8 cellular contexts compared by ENCODE assay signal in the genomic region with DNA sequence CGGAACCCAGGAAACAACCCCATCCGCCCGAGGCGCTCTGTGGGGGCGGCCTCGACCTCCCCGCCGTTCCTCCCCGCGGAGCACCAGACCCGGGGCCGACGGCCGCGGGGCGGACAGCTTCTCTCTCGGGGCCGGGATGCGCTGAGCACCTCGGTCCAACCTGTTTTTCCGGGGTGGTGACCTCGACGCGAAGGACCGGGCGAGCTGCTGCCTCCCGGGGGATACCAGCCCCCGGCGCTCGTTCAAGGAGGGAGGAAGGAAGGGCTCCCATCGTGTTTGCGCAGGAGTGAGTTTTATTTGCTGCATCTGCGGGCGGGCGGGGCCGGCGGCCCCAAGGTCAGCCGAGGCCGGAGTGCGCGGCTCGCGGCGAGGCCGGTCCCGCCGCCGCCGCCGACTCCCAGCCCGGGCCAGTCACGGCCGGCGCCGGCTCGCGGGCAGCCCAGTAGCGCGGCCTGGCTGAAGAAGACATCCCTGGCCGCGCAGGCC. TPM values are rescaled to one million over a fixed set of nuclear protein-coding genes. Genes with fewer than 3 reads are reported as not detected.
DNase-seq lines count a peak whose midpoint lies in the region; ATAC-seq, FAIRE-seq and TF ChIP-seq lines count a peak whose summit lies in the region.

No MANE protein-coding gene starts in this region.

- no peak for TF ChIP-seq EP300 in GM12878 (IDR thresholded peaks at IDR 0.05; ENCODE audit: borderline replicate concordance in 1 of 2, control insufficient read depth in 1 of 2, low read depth in 2 of 2, low read length in 2 of 2)

- H3K36me3 ChIP-seq in GM12878 (ENCODE audit: control insufficient read depth in 2 of 2, insufficient read depth in 2 of 2, low read length in 1 of 2): peaks cover 3 to 17% of the 10 kb centered on the region in 2 experiments

- RAD21 ChIA-PET in GM12878 (lab: Charles Lee; ENCODE audit: unreplicated experiment): interaction anchor here (0.9 to 4.6 kb wide), 9 partner anchors 10 to 1125 kb away, joined by 3 to 29 read pairs (median 5); no protein-coding TSS in a partner anchor

- H3K27me3 ChIP-seq in GM12878 (replicated peaks in 1 of 2; ENCODE audit: control insufficient read depth in 2 of 2, insufficient read depth in 2 of 2, low read length in 1 of 2): no peaks in the 10 kb centered on the region

- no peaks in the 10 kb centered on the region for H3K9me3 ChIP-seq in GM12878 (replicated peaks; ENCODE audit: control insufficient read depth, insufficient read depth, low read length)

- H3K4me3 ChIP-seq in GM12878: peak overlapping the region; percentile 88

- no peak for FAIRE-seq in GM12878 (lab: Jason Lieb, UNC)

- no peaks in the 10 kb centered on the region for H4K20me1 ChIP-seq in GM12878 (ENCODE audit: control insufficient read depth, insufficient read depth)

- no peak for TF ChIP-seq CTCF in 22Rv1 (IDR thresholded peaks at IDR 0.05)
- no peak for TF ChIP-seq CTCF in GM12878 (IDR thresholded peaks at IDR 0.05 in 2 of 3, conservative IDR thresholded peaks at IDR 0.05 in 1 of 3; ENCODE audit: control insufficient read depth in 2 of 3, extremely low read depth in 1 of 3, insufficient read depth in 1 of 3, low read depth in 3 of 3, low read length in 3 of 3)

- intact Hi-C loops in GM12878 (cut with micrococcal nuclease; ENCODE audit: unreplicated experiment): loop anchor here (1.0 to 5.0 kb wide), 3 partner anchors 10 to 169 kb away; a partner anchor contains a TSS

- WGBS in GM12878 (ENCODE audit: insufficient coverage, insufficient replicate concordance, low lambda C conversion rate, missing lambda C conversion rate): under 1% methylated on average over 56 of the region's 61 CpGs

- peaks cover 64% of the 10 kb centered on the region for H3K79me2 ChIP-seq in GM12878 (ENCODE audit: control insufficient read depth, insufficient read depth, low read length)

- H3K27ac ChIP-seq in 22Rv1 (peak overlapping the region; percentile 91), GM12878 (ENCODE audit: control insufficient read depth, insufficient read depth) (peak overlapping the region; percentile 98)

- POLR2A ChIA-PET in GM12878 (lab: Charles Lee): interaction anchor here (0.8 to 2.1 kb wide), 8 partner anchors 10 to 169 kb away, joined by 3 to 7 read pairs (median 4); no protein-coding TSS in a partner anchor

- H3K4me1 ChIP-seq in GM12878 (ENCODE audit: control insufficient read depth, insufficient read depth, low read length): peaks cover 23% of the 10 kb centered on the region

- BruUV-seq in GM12878 (replicated peaks; lab: Mats Ljungman, UMichigan): no TSS peak

- DNase-seq in T follicular helper cell (ENCODE audit: low read depth) (peak; percentile 9), GM12878 (ENCODE audit: low read depth, low spot score) (no peak), iPS-NIHi11 (ENCODE audit: low spot score) (peak; percentile 60), OCI-M1 (lab: John Stamatoyannopoulos, UW) (no peak)
- DNase-seq in stimulated activated CD4-positive, alpha-beta T cell treated with anti-CD3 and anti-CD28 coated beads, Interleukin-1b, Interleukin-23, amount 100 ng/mL, for 48 hours: peak; percentile 47

- peak overlapping the region; percentile 95 for H3K9ac ChIP-seq in GM12878 (ENCODE audit: control insufficient read depth, insufficient read depth, low read length)

- peak overlapping the region; percentile 94; the same call in 1 of the 2 replicates for H3K4me2 ChIP-seq in GM12878 (ENCODE audit: control insufficient read depth, insufficient read depth)

- TF ChIP-seq RAD21 in GM12878 (IDR thresholded peaks at IDR 0.05; ENCODE audit: insufficient read depth, low read depth, low read length): no peak

- ATAC-seq in GM18867 (IDR thresholded peaks at IDR 0.05; ENCODE audit: unreplicated experiment): peak; percentile 47
- ATAC-seq in HG03095 (IDR thresholded peaks at IDR 0.05; ENCODE audit: unreplicated experiment): peak; percentile 64
- ATAC-seq in GM12878: peak; percentile 33

- TF ChIP-seq POLR2A in GM12878 (IDR thresholded peaks at IDR 0.05; ENCODE audit: low read depth, low read length): no peak; the same call in 1 of the 2 replicates

- peak overlapping the region; percentile 77 for H2AFZ ChIP-seq in GM12878 (ENCODE audit: control insufficient read depth, low read depth, low read length)

- CTCF ChIA-PET in GM12878 (lab: Yijun Ruan, JAX): interaction anchor here (0.7 to 2.1 kb wide), 8 partner anchors 10 to 1082 kb away, joined by 3 to 11 read pairs (median 4); no protein-coding TSS in a partner anchor

- SMC1A ChIA-PET in GM12878 (lab: Charles Lee; ENCODE audit: uncharacterized antibody, unreplicated experiment): interaction anchor here (1.0 to 4.2 kb wide), 7 partner anchors 12 to 184 kb away, joined by 3 to 31 read pairs (median 5); no protein-coding TSS in a partner anchor

- in situ Hi-C loops in GM12878 (cut with MboI): no loop called here

TF ChIP-seq in GM12878, 131 proteins besides CTCF, POLR2A, EP300 and RAD21:
- TF ChIP-seq, protein P1, sequence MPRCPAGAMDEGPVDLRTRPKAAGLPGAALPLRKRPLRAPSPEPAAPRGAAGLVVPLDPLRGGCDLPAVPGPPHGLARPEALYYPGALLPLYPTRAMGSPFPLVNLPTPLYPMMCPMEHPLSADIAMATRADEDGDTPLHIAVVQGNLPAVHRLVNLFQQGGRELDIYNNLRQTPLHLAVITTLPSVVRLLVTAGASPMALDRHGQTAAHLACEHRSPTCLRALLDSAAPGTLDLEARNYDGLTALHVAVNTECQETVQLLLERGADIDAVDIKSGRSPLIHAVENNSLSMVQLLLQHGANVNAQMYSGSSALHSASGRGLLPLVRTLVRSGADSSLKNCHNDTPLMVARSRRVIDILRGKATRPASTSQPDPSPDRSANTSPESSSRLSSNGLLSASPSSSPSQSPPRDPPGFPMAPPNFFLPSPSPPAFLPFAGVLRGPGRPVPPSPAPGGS (IDR thresholded peaks at IDR 0.05; ENCODE audit: borderline replicate concordance, insufficient read depth, low read depth, low read length, poor library complexity, severe bottlenecking): no peak
- TF ChIP-seq CHD1 (IDR thresholded peaks at IDR 0.05; ENCODE audit: low read depth, low read length): no peak
- TF ChIP-seq CBFB (IDR thresholded peaks at IDR 0.05; ENCODE audit: low read depth): no peak
- 0 out of 2 replicates have a peak, but pooled peaks have one; percentile 63 for TF ChIP-seq LARP7 (IDR thresholded peaks at IDR 0.05)
- 0 out of 2 replicates have a peak, but pooled peaks have one; percentile 13 for TF ChIP-seq ZNF217 (IDR thresholded peaks at IDR 0.05)
- 0 out of 2 replicates have a peak, but pooled peaks have one; percentile 20 for TF ChIP-seq TAF1 (IDR thresholded peaks at IDR 0.05; ENCODE audit: borderline replicate concordance, low read depth, low read length)
- TF ChIP-seq EGR1 (IDR thresholded peaks at IDR 0.05; ENCODE audit: borderline replicate concordance in 1 of 2, low read depth in 2 of 2, low read length in 2 of 2): peak in 1 of 2 experiments; percentile 81; a peak in 1 of 3 replicates

RNA-seq across cellular contexts. Expression of a gene that starts 0.5 kb away (rescaled TPM):
- total RNA-seq in GM12878 (2013; cell fraction: nucleolus; rRNA removed): 54.2 and 54.9 TPM in 2 replicates
- total RNA-seq in GM12878 (2014; rRNA removed) (58.6 and 74.7 TPM in 2 replicates), GM12878 (2014; rRNA removed; fragmentation: Illumina TruSeq; extraction: Trizol) (74.5 and 75.6 TPM in 2 replicates), GM12878 (2021) (71.8 and 74.1 TPM in 2 replicates)
- 32.3 TPM for polyA plus RNA-seq in GM12878 (2011; ENCODE audit: low read depth)
- polyA plus RNA-seq in GM12878 (2011; rRNA removed) (26.2 and 37.4 TPM in 2 replicates), GM12878 (2014; fragmentation: Illumina TruSeq; extraction: Trizol) (57.7 and 67.2 TPM in 2 replicates), GM12878 (2014; fragmentation: Nextera tagmentation; extraction: Ambion mirVana) (10 to 100 TPM; 40.4 to 43.5 TPM), GM12878 (2014; rRNA removed) (33.6 and 33.8 TPM in 2 replicates), GM12878 (2016; fragmentation: Nextera tagmentation; extraction: Ambion mirVana) (10 to 100 TPM; 94.4 to 96.4 TPM)
- polyA plus RNA-seq in GM12878 (2011; cell fraction: cytosol; rRNA removed): 7.6 and 9.1 TPM in 2 replicates
- polyA plus RNA-seq in GM12878 (2011; cell fraction: nucleus; rRNA removed): 14.8 and 20.9 TPM in 2 replicates
- 35.2 and 43.8 TPM in 2 replicates for polyA plus RNA-seq in GM12878 (2012)
- 30.4 and 50.9 TPM in 2 replicates for polyA minus RNA-seq in GM12878 (2011; rRNA and poly(A)+ RNA removed)
- 22.9 and 23.4 TPM in 2 replicates for polyA minus RNA-seq in GM12878 (2011; cell fraction: cytosol; rRNA and poly(A)+ RNA removed)
- polyA minus RNA-seq in GM12878 (2011; cell fraction: nucleus; rRNA and poly(A)+ RNA removed): 17.0 and 23.0 TPM in 2 replicates

Comparison
In these comparisons a context has a peak if more than half of its experiments do, and no peak if none do; other contexts are left out.
1. DNase-seq: peak in T follicular helper cell (single experiment), iPS-NIHi11 (single experiment) and stimulated activated CD4-positive, alpha-beta T cell treated with anti-CD3 and anti-CD28 coated beads, Interleukin-1b, Interleukin-23, amount 100 ng/mL, for 48 hours (single experiment); none in GM12878 (single experiment) and OCI-M1 (single experiment).
2. Peak in every context shown above with its lines, with median percentiles within 50 percentile points of each other: ATAC-seq.